Comparison of ENCODE assay signal across 8 cellular contexts in genomic region chr13:95516492-95516891, GRCh38. TPM values are rescaled to one million over a fixed set of nuclear protein-coding genes. Genes with fewer than 3 reads are reported as not detected.
"Had no signal": no experiment of that assay in that cellular context is flagged by ENCODE, and none has a peak within 500 bp of the region (broad histone marks: within the 10 kb centered on the region; RNA-seq: fewer than 3 reads in every experiment).

No MANE protein-coding gene starts in this region.

- ATAC-seq: HepG2, K562 had no signal

- H3K27ac ChIP-seq: HL-60 had no signal

- H3K27me3 Mint-ChIP-seq: IgD-negative memory B cell had no signal

- H3K36me3 Mint-ChIP-seq: IgD-negative memory B cell had no signal

- H3K4me1 Mint-ChIP-seq: IgD-negative memory B cell had no signal

- H3K4me3 ChIP-seq: K562 had no signal

- H3K4me3 Mint-ChIP-seq: IgD-negative memory B cell had no signal

- H3K27ac Mint-ChIP-seq: IgD-negative memory B cell had no signal

- DNase-seq: IMR-90, KBM-7 had no signal

RNA-seq across cellular contexts. Expression of gene CLDN10, which starts 36.0 kb away (rescaled TPM):
- total RNA-seq: HepG2, HT-29, HT1080, IMR-90, K562 had no signal
- polyA plus RNA-seq: HepG2, IgD-negative memory B cell, IMR-90, K562 had no signal
